Comparison of ENCODE assay signal across 8 cellular contexts in genomic region chr2:178891265-178891958, GRCh38.
DNase-seq lines count a peak whose midpoint lies in the region; ATAC-seq, FAIRE-seq and TF ChIP-seq lines count a peak whose summit lies in the region.

No MANE protein-coding gene starts in this region.

- H3K27me3 ChIP-seq in mammary epithelial cell (ENCODE audit: insufficient read depth, low read length), result no peaks in the 10 kb centered on the region

- ATAC-seq in HG02763 (IDR thresholded peaks at IDR 0.05; ENCODE audit: unreplicated experiment), result peak; percentile 54

- dilution Hi-C loops in mammary epithelial cell (cut with HindIII; ENCODE audit: low sequenced_read_pairs), result no loop called here

- no peaks in the 10 kb centered on the region for H3K36me3 ChIP-seq in mammary epithelial cell (ENCODE audit: insufficient read depth, low read length)
- H3K36me3 ChIP-seq in kidney (ENCODE audit: control insufficient read depth in 1 of 2, insufficient read depth in 2 of 2, low read length in 2 of 2), result no peaks in the 10 kb centered on the region

- H2AFZ ChIP-seq in mammary epithelial cell (ENCODE audit: low read depth, low read length), result peak overlapping the region; percentile 30

- FAIRE-seq in kidney (lab: Jason Lieb, UNC), result no peak

- no TSS peak for BruUV-seq in mammary epithelial cell (replicated peaks; lab: Mats Ljungman, UMichigan)

- TF ChIP-seq CTCF in VCaP (conservative IDR thresholded peaks at IDR 0.05) (peak; percentile 90), mammary epithelial cell (conservative IDR thresholded peaks at IDR 0.05 in 1 of 2, IDR thresholded peaks at IDR 0.05 in 1 of 2; ENCODE audit: extremely low read depth in 1 of 2, insufficient read depth in 1 of 2, low read depth in 1 of 2, low read length in 2 of 2) (peak; percentile 90 to 96), kidney (IDR thresholded peaks at IDR 0.05; ENCODE audit: borderline replicate concordance, extremely low read depth, insufficient read depth) (peak; percentile 87)

- no peaks in the 10 kb centered on the region for H3K79me2 ChIP-seq in mammary epithelial cell (ENCODE audit: insufficient read depth, low read length)

- H3K4me2 ChIP-seq in mammary epithelial cell (ENCODE audit: insufficient read depth, low read depth, low read length), result no peak overlapping the region

- CTCF ChIA-PET in mammary epithelial cell (lab: Charles Lee; ENCODE audit: low non-redundant PET), result interaction anchor here (0.7 kb wide), 1 partner anchor 238 kb away, joined by 6 read pairs; no protein-coding TSS in a partner anchor

- no peaks in the 10 kb centered on the region for H4K20me1 ChIP-seq in mammary epithelial cell (ENCODE audit: insufficient read depth, low read length)

- in situ Hi-C loops in mammary epithelial cell (cut with MboI; ENCODE audit: low sequenced_read_pairs in 2 of 2), result no loop called here

- 49% methylated on average over 2 of the region's 3 CpGs for WGBS in mammary epithelial cell (ENCODE audit: low coverage, missing lambda C conversion rate)

- H3K9ac ChIP-seq in mammary epithelial cell (ENCODE audit: insufficient read depth, low read length) (no peak overlapping the region), kidney (ENCODE audit: low read length in 2 of 2) (no peak overlapping the region)

- H3K4me3 ChIP-seq in mammary epithelial cell (replicated peaks in 1 of 3; ENCODE audit: insufficient read depth in 1 of 3, low read depth in 2 of 3, low read length in 3 of 3), result no peak overlapping the region
- no peak overlapping the region for H3K4me3 ChIP-seq in kidney (ENCODE audit: low read length in 2 of 2)

- H3K4me1 ChIP-seq in mammary epithelial cell (ENCODE audit: insufficient read depth, low read length), result no peaks in the 10 kb centered on the region
- no peaks in the 10 kb centered on the region for H3K4me1 ChIP-seq in kidney (ENCODE audit: control insufficient read depth in 1 of 2, insufficient read depth in 1 of 2, low read depth in 1 of 2, low read length in 2 of 2)

- intact Hi-C loops in mammary epithelial cell (cut with micrococcal nuclease), result loop anchor here (2.0 kb wide), 1 partner anchor 23 kb away; no protein-coding TSS in a partner anchor
- intact Hi-C loops in kidney (cut with DNase I), result no loop called here

- DNase-seq in NCI-H2196 (lab: John Stamatoyannopoulos, UW; ENCODE audit: unreplicated experiment), result peak; percentile 75
- no peak for DNase-seq in NCI-H2196 treated with DMSO at 0.1 percent for 48 hours (lab: John Stamatoyannopoulos, UW; ENCODE audit: unreplicated experiment)
- peak; percentile 19 to 30 for DNase-seq in NCI-H1930 (lab: John Stamatoyannopoulos, UW)
- DNase-seq in mammary epithelial cell, result peak; percentile 52
- no peak for DNase-seq in kidney
- peak; percentile 70 for DNase-seq in stimulated activated CD4-positive, alpha-beta T cell treated with anti-CD3 and anti-CD28 coated beads, Interleukin-4, amount 100 ng/mL, for 24 hours

- H3K9me3 ChIP-seq in mammary epithelial cell (replicated peaks; ENCODE audit: insufficient read depth, low read length), result no peaks in the 10 kb centered on the region
- no peaks in the 10 kb centered on the region for H3K9me3 ChIP-seq in kidney (ENCODE audit: control insufficient read depth in 1 of 2, low read length in 2 of 2)

- H3K27ac ChIP-seq in VCaP, result no peak overlapping the region
- H3K27ac ChIP-seq in mammary epithelial cell (ENCODE audit: insufficient read depth, low read depth, low read length), result no peak overlapping the region
- no peak overlapping the region for H3K27ac ChIP-seq in kidney (ENCODE audit: low read depth in 2 of 2, low read length in 2 of 2)

Comparison
In these comparisons a context has a peak if more than half of its experiments do, and no peak if none do; other contexts are left out.
1. DNase-seq: peak in NCI-H2196 (single experiment), NCI-H1930 (2 of 2), mammary epithelial cell (single experiment) and stimulated activated CD4-positive, alpha-beta T cell treated with anti-CD3 and anti-CD28 coated beads, Interleukin-4, amount 100 ng/mL, for 24 hours (single experiment); none in NCI-H2196 treated with DMSO at 0.1 percent for 48 hours (single experiment) and kidney (single experiment).
2. Peak in every context shown above with its lines, with median percentiles within 50 percentile points of each other: CTCF ChIP-seq.